In genomic region chr15:78194568-78194925, GRCh38 we compare ENCODE assay signal across 23 cellular contexts. TPM values are rescaled to one million over a fixed set of nuclear protein-coding genes. Genes with fewer than 3 reads are reported as not detected.
DNase-seq lines count a peak whose midpoint lies in the region; ATAC-seq, FAIRE-seq and TF ChIP-seq lines count a peak whose summit lies in the region.
"Had no signal": no experiment of that assay in that cellular context is flagged by ENCODE, and none has a peak within 500 bp of the region (broad histone marks: within the 10 kb centered on the region; RNA-seq: fewer than 3 reads in every experiment).

No MANE protein-coding gene starts in this region.

- POLR2A ChIA-PET in HepG2 (lab: Yijun Ruan, JAX), result interaction anchor here (0.7 kb wide), 1 partner anchor 45 kb away, joined by 3 read pairs; the partner anchor contains the start of gene IDH3A

- no peak overlapping the region for H3K27ac ChIP-seq in HepG2 (ENCODE audit: extremely low read length, insufficient read depth, low read length)

- ATAC-seq in HepG2, result peak; percentile 79
- peak; percentile 20 for ATAC-seq in stimulated activated effector memory CD8-positive, alpha-beta T cell treated with anti-CD3 and anti-CD28 coated beads, Interleukin-12 subunit alpha, Interleukin-12 subunit beta, amount 100 ng/mL, for 72 hours
- ATAC-seq: CD8-positive, alpha-beta T cell had no signal

- peak; percentile 57 for DNase-seq in activated effector memory CD4-positive, alpha-beta T cell treated with anti-CD3 and anti-CD28 coated beads, Interleukin-2, amount 50 U/mL, for 16 hours
- DNase-seq in activated effector memory CD4-positive, alpha-beta T cell treated with Interleukin-2 at 50 U/mL for 16 hours, result no peak
- DNase-seq in RPMI8226, result peak; percentile 23
- no peak for DNase-seq in HepG2 (ENCODE audit: low spot score)
- no peak for DNase-seq in stimulated activated effector memory CD8-positive, alpha-beta T cell treated with anti-CD3 and anti-CD28 coated beads, Interleukin-12 subunit alpha, Interleukin-12 subunit beta, amount 100 ng/mL, for 72 hours (ENCODE audit: low spot score in 2 of 2)
- DNase-seq in SHP77 (lab: John Stamatoyannopoulos, UW), result no peak
- DNase-seq in posterior cingulate gyrus, result no peak
- DNase-seq in stimulated activated naive CD4-positive, alpha-beta T cell treated with Interleukin-2 at 50 U/mL for 16 hours (lab: John Stamatoyannopoulos, UW), result no peak
- DNase-seq: AML-193; CD8-positive, alpha-beta T cell; DND-41; H9; HFFc6; KBM-7; MM.1S; NCI-H1048; NCI-H1417 treated with DMSO at 0.1 percent for 48 hours; NCI-H187; NCI-H510A; NCI-H748 treated with DMSO at 0.1 percent for 48 hours had no signal

- H3K27me3 ChIP-seq in HepG2 (ENCODE audit: control insufficient read depth in 1 of 2, insufficient read depth in 2 of 2, low read length in 2 of 2), result peaks cover 0 to 3% of the 10 kb centered on the region in 2 experiments; a peak in 2 of 5 replicates

- no peak overlapping the region for H3K4me3 ChIP-seq in HepG2 (replicated peaks in 1 of 3; ENCODE audit: insufficient read depth in 1 of 3, low read depth in 2 of 3, low read length in 3 of 3)
- H3K4me3 ChIP-seq: GM12878 had no signal

- TF ChIP-seq EP300 in HepG2 (IDR thresholded peaks at IDR 0.05; ENCODE audit: low read depth in 2 of 2, low read length in 2 of 2) (no peak), HepG2 (CRISPR knock-in tag; IDR thresholded peaks at IDR 0.05; ENCODE audit: borderline replicate concordance) (no peak)

- CTCF ChIA-PET in HepG2 (lab: Yijun Ruan, JAX; ENCODE audit: low intra/inter-chr PET ratio, low total read pairs), result interaction anchor here (2.1 to 4.1 kb wide), 3 partner anchors 47 to 82 kb away, joined by 12 to 43 read pairs (median 13); partner anchors contain the start of gene CIB2

- H3K9ac ChIP-seq in HepG2 (ENCODE audit: insufficient read depth, low read depth, low read length), result no peak overlapping the region

- intact Hi-C loops in HepG2 (cut with micrococcal nuclease; ENCODE audit: unreplicated experiment) (no loop called here), posterior cingulate gyrus (cut with DNase I) (no loop called here)

- no peak for TF ChIP-seq POLR2A in HepG2 (IDR thresholded peaks at IDR 0.05; ENCODE audit: insufficient read depth in 1 of 2, low read depth in 2 of 2, low read length in 2 of 2)

- TF ChIP-seq RAD21 in HepG2 (CRISPR knock-in tag; IDR thresholded peaks at IDR 0.05), result no peak

- H3K36me3 ChIP-seq in HepG2 (replicated peaks in 1 of 2; ENCODE audit: control insufficient read depth in 1 of 2, insufficient read depth in 2 of 2, low read length in 2 of 2), result no peaks in the 10 kb centered on the region

- H4K20me1 ChIP-seq in HepG2 (ENCODE audit: insufficient read depth, low read length), result no peaks in the 10 kb centered on the region

- H3K79me2 ChIP-seq in HepG2 (ENCODE audit: insufficient read depth, low read length), result no peaks in the 10 kb centered on the region

- H2AFZ ChIP-seq in HepG2 (ENCODE audit: low read length), result no peak overlapping the region

- TF ChIP-seq CTCF in HepG2 (CRISPR knock-in tag; IDR thresholded peaks at IDR 0.05), result no peak; the same call in 1 of the 2 replicates

- no peak for FAIRE-seq in HepG2 (lab: Jason Lieb, UNC)
- FAIRE-seq: GM12878 had no signal

- peaks cover 5% of the 10 kb centered on the region for H3K9me3 Mint-ChIP-seq in stimulated activated effector memory CD8-positive, alpha-beta T cell treated with anti-CD3 and anti-CD28 coated beads, Interleukin-12 subunit alpha, Interleukin-12 subunit beta, amount 100 ng/mL, for 72 hours

- no peaks in the 10 kb centered on the region for H3K36me3 Mint-ChIP-seq in stimulated activated effector memory CD8-positive, alpha-beta T cell treated with anti-CD3 and anti-CD28 coated beads, Interleukin-12 subunit alpha, Interleukin-12 subunit beta, amount 100 ng/mL, for 72 hours
- H3K36me3 Mint-ChIP-seq: CD8-positive, alpha-beta T cell had no signal

- no peaks in the 10 kb centered on the region for H3K4me1 ChIP-seq in HepG2 (ENCODE audit: insufficient read depth, low read length)

- H3K4me3 Mint-ChIP-seq in stimulated activated effector memory CD8-positive, alpha-beta T cell treated with anti-CD3 and anti-CD28 coated beads, Interleukin-12 subunit alpha, Interleukin-12 subunit beta, amount 100 ng/mL, for 72 hours, result no peak overlapping the region
- H3K4me3 Mint-ChIP-seq: CD8-positive, alpha-beta T cell; H9; HFFc6 had no signal

- H3K4me1 Mint-ChIP-seq in stimulated activated effector memory CD8-positive, alpha-beta T cell treated with anti-CD3 and anti-CD28 coated beads, Interleukin-12 subunit alpha, Interleukin-12 subunit beta, amount 100 ng/mL, for 72 hours, result no peaks in the 10 kb centered on the region

- H3K9me3 ChIP-seq in HepG2 (ENCODE audit: low read length), result no peaks in the 10 kb centered on the region

- in situ Hi-C loops in HepG2 (cut with HindIII; ENCODE audit: extremely low pct_ligation_motif_present, low pct_unique_long_range_greater_than_20kb), result no loop called here

- no peak overlapping the region for H3K27ac Mint-ChIP-seq in stimulated activated effector memory CD8-positive, alpha-beta T cell treated with anti-CD3 and anti-CD28 coated beads, Interleukin-12 subunit alpha, Interleukin-12 subunit beta, amount 100 ng/mL, for 72 hours
- H3K27ac Mint-ChIP-seq: CD8-positive, alpha-beta T cell; H9; HFFc6 had no signal

- no TSS peak for BruUV-seq in HepG2 (replicated peaks; lab: Mats Ljungman, UMichigan)

- WGBS in HepG2 (ENCODE audit: low lambda C conversion rate), result 5% methylated on average over 4 of the region's 15 CpGs

- H3K4me2 ChIP-seq in HepG2 (ENCODE audit: low read depth, low read length), result no peak overlapping the region

TF ChIP-seq in HepG2, 621 proteins besides CTCF, POLR2A, EP300 and RAD21 (continues in another document):
- no peak for TF ChIP-seq KDM5A (IDR thresholded peaks at IDR 0.05; ENCODE audit: borderline replicate concordance, low read length)
- no peak for TF ChIP-seq KDM6A (CRISPR knock-in tag; IDR thresholded peaks at IDR 0.05; ENCODE audit: low read depth)
- TF ChIP-seq IKZF4 (CRISPR knock-in tag; IDR thresholded peaks at IDR 0.05; ENCODE audit: borderline replicate concordance, low read depth, not compliant biosample characterization), result no peak

RNA-seq across cellular contexts. Expression of gene ACSBG1, which starts 39.8 kb away (rescaled TPM):
- total RNA-seq in HepG2 (2016; rRNA removed; fragmentation: Illumina TruSeq; extraction: Trizol), result 0.35 and 0.97 TPM in 2 replicates
- not detected in 2 replicates for total RNA-seq in HepG2 (2016; cell fraction: cytosol; rRNA removed; fragmentation: Illumina TruSeq; extraction: Trizol; ENCODE audit: low read depth)
- 0.56 and 0.76 TPM in 2 replicates for total RNA-seq in HepG2 (2016; cell fraction: insoluble cytoplasmic fraction; rRNA removed; fragmentation: Illumina TruSeq; extraction: Trizol)
- 0.14 and 0.40 TPM in 2 replicates for total RNA-seq in HepG2 (2016; cell fraction: membrane; rRNA removed; fragmentation: Illumina TruSeq; extraction: Trizol)
- 0.31 and 0.84 TPM in 2 replicates for total RNA-seq in HepG2 (2016; cell fraction: nucleus; rRNA removed; fragmentation: Illumina TruSeq; extraction: Trizol)
- polyA plus RNA-seq in HepG2 (2011; rRNA removed), result 0.71 and 0.81 TPM in 2 replicates
- polyA plus RNA-seq in HepG2 (2011; cell fraction: cytosol; rRNA removed), result 0.45 and 1.1 TPM in 2 replicates
- polyA plus RNA-seq in HepG2 (2011; cell fraction: nucleus; rRNA removed), result 2.1 and 2.6 TPM in 2 replicates
- polyA plus RNA-seq in HepG2 (2012), result 0.74 and 0.77 TPM in 2 replicates
- polyA plus RNA-seq in HepG2 (2016; cell fraction: cytosol; fragmentation: Illumina TruSeq; extraction: Trizol; ENCODE audit: low read depth), result 0.10 and 0.26 TPM in 2 replicates
- 0.36 and 0.49 TPM in 2 replicates for polyA plus RNA-seq in HepG2 (2016; cell fraction: insoluble cytoplasmic fraction; fragmentation: Illumina TruSeq; extraction: Trizol; ENCODE audit: low read depth)
- 0.10 and 0.29 TPM in 2 replicates for polyA plus RNA-seq in HepG2 (2016; cell fraction: membrane; fragmentation: Illumina TruSeq; extraction: Trizol; ENCODE audit: low read depth)
- polyA plus RNA-seq in HepG2 (2016; cell fraction: nucleus; fragmentation: Illumina TruSeq; extraction: Trizol; ENCODE audit: insufficient read depth, low read depth), result 1.1 and 1.2 TPM in 2 replicates
- polyA minus RNA-seq in HepG2 (2011; rRNA and poly(A)+ RNA removed; ENCODE audit: low replicate concordance), result 3.6 and 4.7 TPM in 2 replicates
- 1.6 and 1.8 TPM in 2 replicates for polyA minus RNA-seq in HepG2 (2011; cell fraction: cytosol; rRNA and poly(A)+ RNA removed)
- polyA minus RNA-seq in HepG2 (2011; cell fraction: nucleus; rRNA and poly(A)+ RNA removed), result 1.3 and 1.6 TPM in 2 replicates
- total RNA-seq: A172, HFFc6 had no signal
- polyA plus RNA-seq: AG04450 had no signal

RNA-seq across cellular contexts. Expression of gene IDH3A, which starts 45.4 kb away (rescaled TPM):
- 50.7 and 130 TPM in 2 replicates for total RNA-seq in HepG2 (2016; rRNA removed; fragmentation: Illumina TruSeq; extraction: Trizol)
- 6.5 and 9.4 TPM in 2 replicates for total RNA-seq in HepG2 (2016; cell fraction: cytosol; rRNA removed; fragmentation: Illumina TruSeq; extraction: Trizol; ENCODE audit: low read depth)
- 50.0 and 88.2 TPM in 2 replicates for total RNA-seq in HepG2 (2016; cell fraction: insoluble cytoplasmic fraction; rRNA removed; fragmentation: Illumina TruSeq; extraction: Trizol)
- total RNA-seq in HepG2 (2016; cell fraction: membrane; rRNA removed; fragmentation: Illumina TruSeq; extraction: Trizol), result 14.4 and 16.1 TPM in 2 replicates
- 30.4 and 30.8 TPM in 2 replicates for total RNA-seq in HepG2 (2016; cell fraction: nucleus; rRNA removed; fragmentation: Illumina TruSeq; extraction: Trizol)
- 34.2 and 40.7 TPM in 2 replicates for polyA plus RNA-seq in HepG2 (2011; rRNA removed)
- polyA plus RNA-seq in HepG2 (2011; cell fraction: cytosol; rRNA removed), result 25.1 and 40.0 TPM in 2 replicates
- 22.1 and 25.9 TPM in 2 replicates for polyA plus RNA-seq in HepG2 (2011; cell fraction: nucleus; rRNA removed)
- 43.6 and 58.5 TPM in 2 replicates for polyA plus RNA-seq in HepG2 (2012)
- 5.2 and 7.2 TPM in 2 replicates for polyA plus RNA-seq in HepG2 (2016; cell fraction: cytosol; fragmentation: Illumina TruSeq; extraction: Trizol; ENCODE audit: low read depth)
- polyA plus RNA-seq in HepG2 (2016; cell fraction: insoluble cytoplasmic fraction; fragmentation: Illumina TruSeq; extraction: Trizol; ENCODE audit: low read depth), result 87.0 and 90.5 TPM in 2 replicates
- polyA plus RNA-seq in HepG2 (2016; cell fraction: membrane; fragmentation: Illumina TruSeq; extraction: Trizol; ENCODE audit: low read depth), result 13.0 and 13.1 TPM in 2 replicates
- polyA plus RNA-seq in HepG2 (2016; cell fraction: nucleus; fragmentation: Illumina TruSeq; extraction: Trizol; ENCODE audit: insufficient read depth, low read depth), result 42.0 and 56.1 TPM in 2 replicates
- 25.1 and 123 TPM in 2 replicates for polyA minus RNA-seq in HepG2 (2011; rRNA and poly(A)+ RNA removed; ENCODE audit: low replicate concordance)
- polyA minus RNA-seq in HepG2 (2011; cell fraction: cytosol; rRNA and poly(A)+ RNA removed), result 28.9 and 36.8 TPM in 2 replicates
- polyA minus RNA-seq in HepG2 (2011; cell fraction: nucleus; rRNA and poly(A)+ RNA removed), result 20.3 and 30.1 TPM in 2 replicates

Comparison
In these comparisons a context has a peak if more than half of its experiments do, and no peak if none do; other contexts are left out.
1. DNase-seq: peak in activated effector memory CD4-positive, alpha-beta T cell treated with anti-CD3 and anti-CD28 coated beads, Interleukin-2, amount 50 U/mL, for 16 hours (single experiment) and RPMI8226 (single experiment); none in activated effector memory CD4-positive, alpha-beta T cell treated with Interleukin-2 at 50 U/mL for 16 hours (single experiment), HepG2 (single experiment), stimulated activated effector memory CD8-positive, alpha-beta T cell treated with anti-CD3 and anti-CD28 coated beads, Interleukin-12 subunit alpha, Interleukin-12 subunit beta, amount 100 ng/mL, for 72 hours (0 of 2), SHP77 (0 of 2), posterior cingulate gyrus (0 of 10) and stimulated activated naive CD4-positive, alpha-beta T cell treated with Interleukin-2 at 50 U/mL for 16 hours (single experiment).